ENCODE assay signal across 9 cellular contexts in the genomic region with DNA sequence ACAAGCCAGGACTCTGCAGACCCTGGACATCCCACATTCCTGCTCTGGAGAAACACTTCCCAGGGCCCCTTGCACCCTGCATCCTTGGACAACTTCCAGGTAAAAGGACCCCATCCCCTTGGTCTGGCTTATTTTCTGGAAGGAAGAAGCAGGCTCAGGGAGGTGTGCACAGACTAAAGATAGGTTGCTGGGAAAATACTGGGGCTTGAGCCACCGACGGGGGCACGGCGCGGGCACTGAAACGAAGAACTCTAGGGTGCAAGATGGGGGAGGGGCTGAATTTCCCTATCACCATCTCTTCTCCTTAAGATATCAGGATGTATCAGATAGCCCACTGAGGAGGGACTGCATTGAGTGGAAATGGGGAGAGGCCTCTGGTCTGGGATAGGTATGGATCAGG. TPM values are rescaled to one million over a fixed set of nuclear protein-coding genes. Genes with fewer than 3 reads are reported as not detected.
DNase-seq lines count a peak whose midpoint lies in the region; ATAC-seq, FAIRE-seq and TF ChIP-seq lines count a peak whose summit lies in the region.
"Had no signal": no experiment of that assay in that cellular context is flagged by ENCODE, and none has a peak within 500 bp of the region (broad histone marks: within the 10 kb centered on the region; RNA-seq: fewer than 3 reads in every experiment).

No MANE protein-coding gene starts in this region.

- FAIRE-seq in kidney (lab: Jason Lieb, UNC): no peak

- ATAC-seq in HG03342 (IDR thresholded peaks at IDR 0.05; ENCODE audit: unreplicated experiment): no peak

- peak overlapping the region; percentile 79 for H3K4me3 Mint-ChIP-seq in activated CD4-positive, alpha-beta T cell treated with anti-CD3 and anti-CD28 coated beads, Interleukin-2, amount 10 ng/mL, durations not matched to agents 7 days and 5 days
- peak overlapping the region; percentile 91 for H3K4me3 Mint-ChIP-seq in activated naive CD8-positive, alpha-beta T cell

- H3K27me3 Mint-ChIP-seq in activated CD4-positive, alpha-beta T cell treated with anti-CD3 and anti-CD28 coated beads, Interleukin-2, amount 10 ng/mL, durations not matched to agents 7 days and 5 days: peaks cover 14% of the 10 kb centered on the region
- no peaks in the 10 kb centered on the region for H3K27me3 Mint-ChIP-seq in activated naive CD8-positive, alpha-beta T cell

- CTCF ChIA-PET in activated CD4-positive, alpha-beta T cell treated with anti-CD3 and anti-CD28 coated beads, Interleukin-2, amount 10 ng/mL, durations not matched to agents 7 days and 5 days (lab: Charles Lee): interaction anchor here (0.9 to 5.8 kb wide), 4 partner anchors 7 to 326 kb away, joined by 3 to 49 read pairs (median 4); a partner anchor contains a TSS

- H3K4me3 ChIP-seq in kidney (ENCODE audit: low read length in 2 of 2): peak overlapping the region; percentile 62 to 82

- H3K9me3 ChIP-seq in kidney (ENCODE audit: control insufficient read depth in 1 of 2, low read length in 2 of 2): no peaks in the 10 kb centered on the region

- POLR2A ChIA-PET in activated CD4-positive, alpha-beta T cell treated with anti-CD3 and anti-CD28 coated beads, Interleukin-2, amount 10 ng/mL, durations not matched to agents 7 days and 5 days (lab: Charles Lee): no interaction called here

- H3K9ac ChIP-seq in kidney (ENCODE audit: low read length in 2 of 2): peak overlapping the region in 1 of 2 donors; percentile 69

- no peaks in the 10 kb centered on the region for H3K9me3 Mint-ChIP-seq in activated CD4-positive, alpha-beta T cell treated with anti-CD3 and anti-CD28 coated beads, Interleukin-2, amount 10 ng/mL, durations not matched to agents 7 days and 5 days
- H3K9me3 Mint-ChIP-seq in activated naive CD8-positive, alpha-beta T cell (ENCODE audit: low read depth): no peaks in the 10 kb centered on the region

- peaks cover 5% of the 10 kb centered on the region for H3K36me3 Mint-ChIP-seq in activated CD4-positive, alpha-beta T cell treated with anti-CD3 and anti-CD28 coated beads, Interleukin-2, amount 10 ng/mL, durations not matched to agents 7 days and 5 days (ENCODE audit: low read depth)
- no peaks in the 10 kb centered on the region for H3K36me3 Mint-ChIP-seq in activated naive CD8-positive, alpha-beta T cell

- H3K36me3 ChIP-seq in kidney (ENCODE audit: control insufficient read depth in 1 of 2, insufficient read depth in 2 of 2, low read length in 2 of 2): peaks cover 18% of the 10 kb centered on the region in 2 donors

- TF ChIP-seq CTCF in kidney (IDR thresholded peaks at IDR 0.05; ENCODE audit: borderline replicate concordance, extremely low read depth, insufficient read depth): no peak

- intact Hi-C loops in kidney (cut with DNase I): no loop called here

- H3K27ac Mint-ChIP-seq in activated CD4-positive, alpha-beta T cell treated with anti-CD3 and anti-CD28 coated beads, Interleukin-2, amount 10 ng/mL, durations not matched to agents 7 days and 5 days: peak overlapping the region; percentile 7
- H3K27ac Mint-ChIP-seq in activated naive CD8-positive, alpha-beta T cell: peak overlapping the region; percentile 38

- H3K27ac ChIP-seq in kidney (ENCODE audit: low read depth in 2 of 2, low read length in 2 of 2) (no peak overlapping the region), substantia nigra (ENCODE audit: low read depth, low read length, poor library complexity, severe bottlenecking) (peak overlapping the region; percentile 74)

- peaks cover 23% of the 10 kb centered on the region for H3K4me1 Mint-ChIP-seq in activated CD4-positive, alpha-beta T cell treated with anti-CD3 and anti-CD28 coated beads, Interleukin-2, amount 10 ng/mL, durations not matched to agents 7 days and 5 days
- H3K4me1 Mint-ChIP-seq in activated naive CD8-positive, alpha-beta T cell (ENCODE audit: low read depth): peaks cover 13% of the 10 kb centered on the region

- peaks cover 3 to 13% of the 10 kb centered on the region in 2 donors for H3K4me1 ChIP-seq in kidney (ENCODE audit: control insufficient read depth in 1 of 2, insufficient read depth in 1 of 2, low read depth in 1 of 2, low read length in 2 of 2)

- DNase-seq in activated CD4-positive, alpha-beta T cell treated with anti-CD3 and anti-CD28 coated beads, Interleukin-2, amount 10 ng/mL, durations not matched to agents 7 days and 5 days: no peak
- no peak for DNase-seq in activated CD4-positive, alpha-beta T cell treated with anti-CD3 and anti-CD28 coated beads, Interleukin-2, amount 50 U/mL, for 1 hour
- no peak for DNase-seq in kidney
- DNase-seq in substantia nigra (lab: John Stamatoyannopoulos, UW): no peak
- DNase-seq in HuH-7.5 (ENCODE audit: low spot score): no peak
- DNase-seq in HUDEP-2 (lab: John Stamatoyannopoulos, UW; ENCODE audit: unreplicated experiment in 76 of 76): no peak
- DNase-seq: AML-193 had no signal

RNA-seq across cellular contexts. Expression of a gene that starts 0.8 kb away (rescaled TPM):
- 1 to 10 TPM; 4.6 TPM for total RNA-seq in activated CD4-positive, alpha-beta T cell treated with anti-CD3 and anti-CD28 coated beads, Interleukin-2, amount 10 ng/mL, durations not matched to agents 7 days and 5 days
- 7.0 TPM for total RNA-seq in kidney
- 5.3 TPM for polyA plus RNA-seq in kidney (ENCODE audit: insufficient read depth, low read depth, low replicate concordance)

RNA-seq across cellular contexts. Expression of a gene that starts 1.7 kb away (rescaled TPM):
- total RNA-seq in activated CD4-positive, alpha-beta T cell treated with anti-CD3 and anti-CD28 coated beads, Interleukin-2, amount 10 ng/mL, durations not matched to agents 7 days and 5 days: not detected
- 6.5 TPM for total RNA-seq in kidney
- polyA plus RNA-seq in kidney (ENCODE audit: insufficient read depth, low read depth, low replicate concordance): 1.4 TPM

RNA-seq across cellular contexts. Expression of a gene that starts 8.6 kb away (rescaled TPM):
- 100 to 1,000 TPM; 167 to 202 TPM for total RNA-seq in activated CD4-positive, alpha-beta T cell treated with anti-CD3 and anti-CD28 coated beads, Interleukin-2, amount 10 ng/mL, durations not matched to agents 7 days and 5 days
- 150 TPM for total RNA-seq in kidney
- polyA plus RNA-seq in kidney (ENCODE audit: insufficient read depth, low read depth, low replicate concordance): 479 TPM

RNA-seq across cellular contexts. Expression of a gene that starts 31.7 kb away (rescaled TPM):
- not detected for total RNA-seq in activated CD4-positive, alpha-beta T cell treated with anti-CD3 and anti-CD28 coated beads, Interleukin-2, amount 10 ng/mL, durations not matched to agents 7 days and 5 days
- total RNA-seq in kidney: not detected
- polyA plus RNA-seq in kidney (ENCODE audit: insufficient read depth, low read depth, low replicate concordance): 0.39 TPM

RNA-seq across cellular contexts. Expression of a gene that starts 43.5 kb away (rescaled TPM):
- 10 to 100 TPM in 1 of 2 experiments, 1 to 10 TPM in 1; 9.7 to 12.5 TPM for total RNA-seq in activated CD4-positive, alpha-beta T cell treated with anti-CD3 and anti-CD28 coated beads, Interleukin-2, amount 10 ng/mL, durations not matched to agents 7 days and 5 days
- 50.7 TPM for total RNA-seq in kidney
- polyA plus RNA-seq in kidney (ENCODE audit: insufficient read depth, low read depth, low replicate concordance): 51.0 TPM
